Comparison of ENCODE assay signal across 9 cellular contexts in the genomic region with DNA sequence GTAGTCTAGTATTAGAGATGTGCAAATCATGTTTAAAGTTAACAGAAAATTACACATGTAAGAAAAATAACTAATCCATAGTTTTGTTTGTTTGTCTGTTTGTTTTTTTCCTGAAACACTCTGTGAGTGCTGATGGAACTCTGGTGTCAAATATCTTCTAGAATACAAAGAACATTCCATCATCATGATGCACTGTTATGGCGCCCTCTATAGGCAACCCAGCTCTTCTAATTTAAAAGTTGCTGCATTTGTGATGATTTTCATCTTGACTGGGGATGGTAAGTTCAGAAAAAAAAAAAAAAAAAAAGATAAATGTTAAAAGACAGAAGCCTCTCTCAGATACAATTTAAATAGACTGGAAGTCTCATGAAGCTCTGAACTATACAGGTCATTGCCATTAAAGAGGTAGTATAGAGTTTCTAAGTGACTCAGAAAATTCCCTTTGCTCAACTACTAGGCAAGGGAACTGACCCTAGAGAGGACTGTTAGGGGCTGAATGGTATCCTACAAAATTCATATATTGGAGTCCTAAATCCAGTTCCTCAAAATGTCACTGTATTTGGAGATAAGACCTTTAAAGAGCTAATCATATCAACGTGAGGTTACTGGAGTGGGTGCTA.
DNase-seq lines count a peak whose midpoint lies in the region; ATAC-seq and TF ChIP-seq lines count a peak whose summit lies in the region.
"Had no signal": no experiment of that assay in that cellular context is flagged by ENCODE, and none has a peak within 500 bp of the region (broad histone marks: within the 10 kb centered on the region; RNA-seq: fewer than 3 reads in every experiment).

No MANE protein-coding gene starts in this region.

- in situ Hi-C loops in GM23248 (cut with MboI) = no loop called here

- H3K27me3 ChIP-seq in GM23248 (replicated peaks; ENCODE audit: insufficient read depth) (no peaks in the 10 kb centered on the region), NT2/D1 (ENCODE audit: insufficient read depth, insufficient read length) (no peaks in the 10 kb centered on the region), neural progenitor cell (no peaks in the 10 kb centered on the region)
- H3K27me3 ChIP-seq: thyroid gland had no signal

- H3K4me3 ChIP-seq in GM23248 (no peak overlapping the region), NT2/D1 (ENCODE audit: insufficient read length, low read depth) (no peak overlapping the region), epithelial cell of esophagus (ENCODE audit: low read length) (no peak overlapping the region), neural progenitor cell (no peak overlapping the region)
- H3K4me3 ChIP-seq: thyroid gland had no signal

- H3K36me3 Mint-ChIP-seq in neural progenitor cell = no peaks in the 10 kb centered on the region
- H3K36me3 Mint-ChIP-seq in activated naive CD4-positive, alpha-beta T cell treated with anti-CD3 and anti-CD28 coated beads, Interleukin-2, amount 50 U/mL, for 72 hours = no peaks in the 10 kb centered on the region

- WGBS in GM23248 (ENCODE audit: low coverage in 1 of 2, low lambda C conversion rate in 2 of 2, missing lambda C conversion rate in 2 of 2), 2 experiments = 6 to 21% methylated on average over 2 of the region's 2 CpGs

- DNase-seq in GM23248 (peak; percentile 41), NT2/D1 (ENCODE audit: low read depth, low spot score) (peak; percentile 5), epithelial cell of esophagus (ENCODE audit: low read depth) (peak; percentile 58), neural progenitor cell (ENCODE audit: low spot score) (peak; percentile 65), DMS153 treated with DMSO at 0.1 percent for 48 hours (lab: John Stamatoyannopoulos, UW; ENCODE audit: unreplicated experiment) (no peak), NCI-H2107 treated with DMSO at 0.1 percent for 48 hours (lab: John Stamatoyannopoulos, UW; ENCODE audit: unreplicated experiment) (no peak)
- no peak for DNase-seq in activated naive CD4-positive, alpha-beta T cell treated with anti-CD3 and anti-CD28 coated beads, Interleukin-2, amount 50 U/mL, for 72 hours (ENCODE audit: low spot score in 2 of 2)
- DNase-seq: stimulated activated CD4-positive, alpha-beta T cell treated with anti-CD3 and anti-CD28 coated beads, Interleukin-15, amount 100 ng/mL, for 24 hours; thyroid gland had no signal

- H3K27ac ChIP-seq in GM23248 (no peak overlapping the region), neural progenitor cell (no peak overlapping the region)
- H3K27ac ChIP-seq: thyroid gland had no signal

- no peaks in the 10 kb centered on the region for H3K9me2 ChIP-seq in GM23248 (ENCODE audit: insufficient read depth)

- no peaks in the 10 kb centered on the region for H4K20me1 ChIP-seq in GM23248 (ENCODE audit: insufficient read depth)
- H4K20me1 ChIP-seq in neural progenitor cell (ENCODE audit: low read depth) = no peaks in the 10 kb centered on the region

- H3K9me3 Mint-ChIP-seq in neural progenitor cell = peaks cover 11% of the 10 kb centered on the region
- peaks cover 13 to 17% of the 10 kb centered on the region in 2 donors for H3K9me3 Mint-ChIP-seq in activated naive CD4-positive, alpha-beta T cell treated with anti-CD3 and anti-CD28 coated beads, Interleukin-2, amount 50 U/mL, for 72 hours

- H3K4me1 ChIP-seq in GM23248 (ENCODE audit: insufficient read depth) = no peaks in the 10 kb centered on the region
- no peaks in the 10 kb centered on the region for H3K4me1 ChIP-seq in NT2/D1 (ENCODE audit: insufficient read depth, insufficient read length)
- no peaks in the 10 kb centered on the region for H3K4me1 ChIP-seq in neural progenitor cell
- H3K4me1 ChIP-seq: thyroid gland had no signal

- TF ChIP-seq CTCF in epithelial cell of esophagus (IDR thresholded peaks at IDR 0.05; ENCODE audit: insufficient read depth, low read depth, low read length, missing control alignments) (peak; percentile 51), neural progenitor cell (IDR thresholded peaks at IDR 0.05) (peak; percentile 67)

- no peak overlapping the region for H3K27ac Mint-ChIP-seq in neural progenitor cell
- no peak overlapping the region for H3K27ac Mint-ChIP-seq in activated naive CD4-positive, alpha-beta T cell treated with anti-CD3 and anti-CD28 coated beads, Interleukin-2, amount 50 U/mL, for 72 hours

- H3K4me2 ChIP-seq in GM23248 (ENCODE audit: unreplicated experiment) = no peak overlapping the region
- no peak overlapping the region for H3K4me2 ChIP-seq in neural progenitor cell

- H3K36me3 ChIP-seq in GM23248 (ENCODE audit: low read depth) = no peaks in the 10 kb centered on the region
- no peaks in the 10 kb centered on the region for H3K36me3 ChIP-seq in NT2/D1 (ENCODE audit: insufficient read depth, insufficient read length, low read length)
- no peaks in the 10 kb centered on the region for H3K36me3 ChIP-seq in neural progenitor cell
- H3K36me3 ChIP-seq: thyroid gland had no signal

- no peak overlapping the region for H2AFZ ChIP-seq in GM23248
- H2AFZ ChIP-seq in neural progenitor cell (replicated peaks) = no peak overlapping the region

- no peak overlapping the region for H3K9ac ChIP-seq in GM23248
- no peak overlapping the region for H3K9ac ChIP-seq in NT2/D1 (ENCODE audit: insufficient read length, low read depth)
- H3K9ac ChIP-seq in neural progenitor cell = no peak overlapping the region

- H3K9me3 ChIP-seq in GM23248 (ENCODE audit: low read depth) = no peaks in the 10 kb centered on the region
- H3K9me3 ChIP-seq in NT2/D1 (ENCODE audit: insufficient read depth, low read length) = no peaks in the 10 kb centered on the region
- no peaks in the 10 kb centered on the region for H3K9me3 ChIP-seq in neural progenitor cell (ENCODE audit: low read depth)
- H3K9me3 ChIP-seq: thyroid gland had no signal

- H3K79me2 ChIP-seq in GM23248 (ENCODE audit: insufficient read depth) (no peaks in the 10 kb centered on the region), neural progenitor cell (ENCODE audit: low read depth) (no peaks in the 10 kb centered on the region)

- no peak for ATAC-seq in activated naive CD4-positive, alpha-beta T cell treated with anti-CD3 and anti-CD28 coated beads, Interleukin-2, amount 50 U/mL, for 72 hours

- H3K4me1 Mint-ChIP-seq in neural progenitor cell = no peaks in the 10 kb centered on the region

- H3K4me3 Mint-ChIP-seq in neural progenitor cell = no peak overlapping the region

- H3F3A ChIP-seq in GM23248 (ENCODE audit: insufficient read depth) (no peaks in the 10 kb centered on the region), neural progenitor cell (ENCODE audit: low read depth) (no peaks in the 10 kb centered on the region)

- H3K27me3 Mint-ChIP-seq in neural progenitor cell (ENCODE audit: insufficient read depth, low read depth) = no peaks in the 10 kb centered on the region

Comparison
In these comparisons a context has a peak if more than half of its experiments do, and no peak if none do; other contexts are left out.
1. DNase-seq: peak in GM23248 (single experiment), NT2/D1 (single experiment), epithelial cell of esophagus (single experiment) and neural progenitor cell (single experiment); none in DMS153 treated with DMSO at 0.1 percent for 48 hours (single experiment), activated naive CD4-positive, alpha-beta T cell treated with anti-CD3 and anti-CD28 coated beads, Interleukin-2, amount 50 U/mL, for 72 hours (0 of 2) and NCI-H2107 treated with DMSO at 0.1 percent for 48 hours (single experiment).